In genomic region chr20:6381887-6382286, GRCh38 we compare ENCODE assay signal across 11 cellular contexts.
A peak's percentile ranks its signal among the peaks of the same experiment; 100 is the strongest.
DNase-seq lines count a peak whose midpoint lies in the region; FAIRE-seq and TF ChIP-seq lines count a peak whose summit lies in the region.
"Had no signal": no experiment of that assay in that cellular context is flagged by ENCODE, and none has a peak within 500 bp of the region (broad histone marks: within the 10 kb centered on the region; RNA-seq: fewer than 3 reads in every experiment).

No MANE protein-coding gene starts in this region.

- CTCF ChIA-PET in MCF 10A (lab: Yijun Ruan, JAX) = interaction anchor here (0.6 to 3.0 kb wide), 20 partner anchors 8 to 1548 kb away, joined by 3 to 22 read pairs (median 3); no protein-coding TSS in a partner anchor

- H3K9me3 Mint-ChIP-seq in MCF 10A (ENCODE audit: unreplicated experiment) = no peaks in the 10 kb centered on the region
- no peaks in the 10 kb centered on the region for H3K9me3 Mint-ChIP-seq in astrocyte (ENCODE audit: unreplicated experiment)

- FAIRE-seq in astrocyte (lab: Jason Lieb, UNC) = no peak
- no peak for FAIRE-seq in urothelium cell line (lab: Jason Lieb, UNC)
- FAIRE-seq in small intestine (lab: Jason Lieb, UNC) = no peak

- H3K4me1 ChIP-seq in breast epithelium (no peaks in the 10 kb centered on the region), astrocyte (ENCODE audit: insufficient read depth, low read length) (no peaks in the 10 kb centered on the region), small intestine (ENCODE audit: control insufficient read depth in 2 of 2, insufficient read depth in 1 of 2, low read depth in 1 of 2, low read length in 1 of 2) (no peaks in the 10 kb centered on the region)
- H3K4me1 ChIP-seq: esophagus muscularis mucosa, vagina had no signal

- H3K27ac ChIP-seq in breast epithelium = no peak overlapping the region
- H3K27ac ChIP-seq in astrocyte (ENCODE audit: low read depth, low read length) = no peak overlapping the region
- no peak overlapping the region for H3K27ac ChIP-seq in small intestine (ENCODE audit: low read depth in 1 of 2, low read length in 1 of 2)
- H3K27ac ChIP-seq: esophagus muscularis mucosa, vagina had no signal

- H3K36me3 Mint-ChIP-seq in MCF 10A (ENCODE audit: insufficient read depth, unreplicated experiment) (peaks cover 6% of the 10 kb centered on the region), astrocyte (ENCODE audit: low read depth, unreplicated experiment) (no peaks in the 10 kb centered on the region)

- H3K4me1 Mint-ChIP-seq in MCF 10A (ENCODE audit: insufficient read depth, unreplicated experiment) (no peaks in the 10 kb centered on the region), astrocyte (ENCODE audit: low read depth, unreplicated experiment) (peaks cover 3% of the 10 kb centered on the region)

- TF ChIP-seq CTCF in MCF 10A (IDR thresholded peaks at IDR 0.05; ENCODE audit: unreplicated experiment) (peak; percentile 55), breast epithelium (IDR thresholded peaks at IDR 0.05) (no peak), astrocyte (IDR thresholded peaks at IDR 0.05; ENCODE audit: insufficient read depth, low read depth, low read length) (peak; percentile 53)

- H3K4me2 ChIP-seq in astrocyte (ENCODE audit: low read length) = no peak overlapping the region

- DNase-seq in MCF 10A (ENCODE audit: unreplicated experiment) = peak; percentile 40
- DNase-seq in breast epithelium (ENCODE audit: low spot score in 2 of 2) = no peak
- peak; percentile 11 for DNase-seq in astrocyte (ENCODE audit: low read depth)
- DNase-seq in islet precursor cell = peak; percentile 65
- DNase-seq in urothelium cell line (ENCODE audit: low spot score) = peak; percentile 14
- DNase-seq in stimulated activated CD4-positive, alpha-beta T cell treated with anti-CD3 and anti-CD28 coated beads, Interleukin-12 subunit alpha, Interleukin-12 subunit beta, amount 100 ng/mL, for 4 hours = no peak
- DNase-seq in NCI-H510A treated with DMSO at 0.1 percent for 48 hours (lab: John Stamatoyannopoulos, UW) = no peak
- DNase-seq in small intestine = no peak
- DNase-seq: NK-92 treated with Interleukin-12 subunit alpha and Interleukin-12 subunit beta, amount 100 ng/mL, for 24 hours had no signal

- no peak overlapping the region for H2AFZ ChIP-seq in astrocyte (ENCODE audit: low read depth, low read length)

- H3K27ac Mint-ChIP-seq in MCF 10A (ENCODE audit: low read depth, unreplicated experiment) (no peak overlapping the region), astrocyte (ENCODE audit: unreplicated experiment) (no peak overlapping the region)

- no peaks in the 10 kb centered on the region for H3K79me2 ChIP-seq in astrocyte (ENCODE audit: insufficient read depth, low read length)

- H3K27me3 ChIP-seq in breast epithelium (no peaks in the 10 kb centered on the region), astrocyte (ENCODE audit: insufficient read depth, low read length) (no peaks in the 10 kb centered on the region), small intestine (ENCODE audit: control insufficient read depth in 2 of 2, insufficient read depth in 2 of 2, low read length in 2 of 2) (no peaks in the 10 kb centered on the region)
- H3K27me3 ChIP-seq: esophagus muscularis mucosa, vagina had no signal

- H3K27me3 Mint-ChIP-seq in MCF 10A (ENCODE audit: insufficient read depth, unreplicated experiment) = no peaks in the 10 kb centered on the region
- no peaks in the 10 kb centered on the region for H3K27me3 Mint-ChIP-seq in astrocyte (ENCODE audit: low read depth, unreplicated experiment)

- H3K36me3 ChIP-seq in breast epithelium = no peaks in the 10 kb centered on the region
- no peaks in the 10 kb centered on the region for H3K36me3 ChIP-seq in astrocyte (ENCODE audit: insufficient read depth, low read length)
- H3K36me3 ChIP-seq in small intestine (ENCODE audit: control insufficient read depth in 2 of 2, insufficient read depth in 2 of 2, low read length in 2 of 2) = no peaks in the 10 kb centered on the region
- H3K36me3 ChIP-seq: esophagus muscularis mucosa, vagina had no signal

- H3K9me3 ChIP-seq in breast epithelium (peaks cover 0 to 1% of the 10 kb centered on the region in 2 donors), astrocyte (ENCODE audit: insufficient read depth, low read depth, low read length) (no peaks in the 10 kb centered on the region), small intestine (ENCODE audit: control insufficient read depth, low read depth) (no peaks in the 10 kb centered on the region)
- H3K9me3 ChIP-seq: esophagus muscularis mucosa, vagina had no signal

- intact Hi-C loops in MCF 10A (cut with micrococcal nuclease) = no loop called here
- intact Hi-C loops in breast epithelium (cut with DNase I; ENCODE audit: low total_unique reads) = no loop called here

- H3K9ac ChIP-seq in astrocyte (ENCODE audit: low read length) = no peak overlapping the region

- POLR2A ChIA-PET in MCF 10A (lab: Yijun Ruan, JAX) = interaction anchor here (1.5 kb wide), 1 partner anchor 10 kb away, joined by 5 read pairs; no protein-coding TSS in a partner anchor

- WGBS in small intestine, 3 donors = 46 to 52% (median 47%) methylated on average over 4 of the region's 4 CpGs

- H3K4me3 Mint-ChIP-seq in MCF 10A (ENCODE audit: unreplicated experiment) (no peak overlapping the region), astrocyte (ENCODE audit: unreplicated experiment) (no peak overlapping the region)

- H4K20me1 ChIP-seq in astrocyte (ENCODE audit: insufficient read depth, low read length) = no peaks in the 10 kb centered on the region

- H3K4me3 ChIP-seq in breast epithelium (no peak overlapping the region), astrocyte (ENCODE audit: insufficient read depth, low read depth, low read length) (no peak overlapping the region), small intestine (ENCODE audit: low read depth in 1 of 2, low read length in 2 of 2) (no peak overlapping the region)
- H3K4me3 ChIP-seq: esophagus muscularis mucosa, vagina had no signal

- BruUV-seq in MCF 10A (replicated peaks; lab: Mats Ljungman, UMichigan) = no TSS peak

- TF ChIP-seq POLR2A in breast epithelium (IDR thresholded peaks at IDR 0.05) = no peak

Comparison
In these comparisons a context has a peak if more than half of its experiments do, and no peak if none do; other contexts are left out.
1. DNase-seq: peak in MCF 10A (single experiment), astrocyte (single experiment), islet precursor cell (single experiment) and urothelium cell line (single experiment); none in breast epithelium (0 of 2), stimulated activated CD4-positive, alpha-beta T cell treated with anti-CD3 and anti-CD28 coated beads, Interleukin-12 subunit alpha, Interleukin-12 subunit beta, amount 100 ng/mL, for 4 hours (single experiment), NCI-H510A treated with DMSO at 0.1 percent for 48 hours (single experiment) and small intestine (single experiment).
2. CTCF ChIP-seq: peak in MCF 10A (single experiment) and astrocyte (single experiment); none in breast epithelium (0 of 3).